Comparison of ENCODE assay signal across 8 cellular contexts in the genomic region with DNA sequence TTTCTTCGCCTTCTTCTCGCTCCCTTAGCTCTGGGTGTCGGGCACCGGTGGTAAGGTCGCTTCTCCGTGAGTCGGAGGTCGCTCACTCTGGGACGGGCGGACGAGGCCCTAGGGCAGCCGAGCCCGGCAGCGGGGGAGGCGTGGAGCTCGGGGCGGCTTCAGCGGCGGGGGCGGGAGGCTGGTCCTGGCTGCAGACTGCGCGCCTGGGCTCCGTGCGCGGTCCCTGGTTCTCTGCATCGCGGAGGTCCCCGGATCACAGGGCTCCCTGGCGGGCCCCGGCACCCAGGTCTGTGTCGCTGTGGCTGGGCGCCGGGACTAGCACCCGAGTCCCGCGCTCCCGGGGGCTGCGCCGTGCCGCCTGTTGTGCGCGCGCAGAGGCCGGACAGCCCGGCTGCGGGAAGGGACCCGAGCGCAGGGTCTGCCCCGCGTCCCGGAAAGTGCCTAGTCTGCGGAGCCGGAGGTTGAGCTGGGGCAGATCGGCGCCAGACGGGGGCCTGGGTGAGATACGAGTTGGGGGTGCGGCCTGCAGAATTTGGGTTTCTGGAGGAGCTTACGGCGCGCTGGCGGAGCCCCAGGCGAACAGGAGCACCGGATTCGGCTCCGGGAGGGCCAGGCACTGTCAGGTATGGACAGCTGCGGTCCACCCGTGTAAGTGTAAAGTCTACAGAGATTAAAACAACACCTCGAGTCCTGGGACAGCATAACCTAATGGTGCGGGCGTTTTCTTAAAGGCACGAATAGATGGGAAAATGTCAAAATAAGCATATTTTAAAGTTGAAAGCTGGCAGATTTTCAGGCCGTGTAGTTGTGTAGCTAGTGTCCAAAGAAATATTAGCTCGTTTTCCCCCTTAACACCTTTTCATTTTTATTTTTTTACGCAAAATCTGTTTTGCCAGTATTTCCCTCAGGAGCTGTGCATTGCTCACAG. TPM values are rescaled to one million over a fixed set of nuclear protein-coding genes. Genes with fewer than 3 reads are reported as not detected.
DNase-seq lines count a peak whose midpoint lies in the region; ATAC-seq and TF ChIP-seq lines count a peak whose summit lies in the region.

No MANE protein-coding gene starts in this region.

- no peaks in the 10 kb centered on the region for H3K9me3 ChIP-seq in liver (ENCODE audit: control insufficient read depth in 4 of 4, low read length in 3 of 4)

- H3K27ac ChIP-seq in ACC112 (ENCODE audit: low read depth, low read length): peak overlapping the region; percentile 80
- H3K27ac ChIP-seq in liver (ENCODE audit: low read depth in 1 of 2, low read length in 2 of 2): peak overlapping the region; percentile 94 to 95

- H3K4me1 ChIP-seq in ACC112 (ENCODE audit: control insufficient read depth, insufficient read depth, low read length, unreplicated experiment) (peaks cover 34% of the 10 kb centered on the region), liver (ENCODE audit: control insufficient read depth in 4 of 4, insufficient read depth in 4 of 4, low read length in 3 of 4) (peaks cover 0 to 16% (median 10%) of the 10 kb centered on the region in 4 donors)

- peaks cover 93% of the 10 kb centered on the region for H3K79me2 ChIP-seq in ACC112 (ENCODE audit: control insufficient read depth, insufficient read depth, low read length, unreplicated experiment)

- peak overlapping the region; percentile 53 to 69 for H3K9ac ChIP-seq in liver (ENCODE audit: low read depth in 1 of 2, low read length in 2 of 2)

- H3K4me3 ChIP-seq in ACC112 (ENCODE audit: low read depth, low read length) (peak overlapping the region; percentile 94), liver (ENCODE audit: low read depth in 1 of 3, low read length in 3 of 3) (peak overlapping the region; percentile 78 to 97 (median 83))

- ATAC-seq in GM18867 (IDR thresholded peaks at IDR 0.05; ENCODE audit: unreplicated experiment) (peak; percentile 45), HG03066 (IDR thresholded peaks at IDR 0.05; ENCODE audit: low read depth, unreplicated experiment) (peak; percentile 33)

- TF ChIP-seq CTCF in liver (IDR thresholded peaks at IDR 0.05; ENCODE audit: low read depth, low read length, missing input control): no peak

- H3K27me3 ChIP-seq in ACC112 (ENCODE audit: insufficient read depth, low read length) (no peaks in the 10 kb centered on the region), liver (ENCODE audit: control insufficient read depth in 4 of 4, insufficient read depth in 4 of 4, low read length in 3 of 4) (no peaks in the 10 kb centered on the region)

- under 1% methylated on average over 75 of the region's 75 CpGs for WGBS in liver

- DNase-seq in SHP77 treated with DMSO at 0.1 percent for 48 hours (lab: John Stamatoyannopoulos, UW) (peak; percentile 13), cerebellar cortex (ENCODE audit: low spot score) (peak; percentile 45)
- peak; percentile 11 for DNase-seq in stimulated activated CD8-positive, alpha-beta memory T cell treated with anti-CD3 and anti-CD28 coated beads, Interleukin-15, amount 100 ng/mL, for 24 hours (ENCODE audit: low read depth)
- no peak for DNase-seq in NK-92 treated with Interleukin-12 subunit alpha and Interleukin-12 subunit beta, amount 100 ng/mL, for 24 hours (lab: John Stamatoyannopoulos, UW)

- H2AFZ ChIP-seq in ACC112 (ENCODE audit: low read length, unreplicated experiment): peak overlapping the region; percentile 21

- peaks cover 5% of the 10 kb centered on the region for H3K36me3 ChIP-seq in ACC112 (ENCODE audit: insufficient read depth, low read length)
- no peaks in the 10 kb centered on the region for H3K36me3 ChIP-seq in liver (ENCODE audit: control insufficient read depth in 4 of 4, insufficient read depth in 3 of 4, low read depth in 1 of 4, low read length in 3 of 4)

- TF ChIP-seq RAD21 in liver (IDR thresholded peaks at IDR 0.05): no peak

TF ChIP-seq in liver, 16 proteins besides CTCF, POLR2A, EP300 and RAD21:
- TF ChIP-seq HNF4A (conservative IDR thresholded peaks at IDR 0.05) (peak in 1 of 2 donors; percentile 6), YY1 (IDR thresholded peaks at IDR 0.05) (no peak), REST (IDR thresholded peaks at IDR 0.05) (peak; percentile 33), ATF3 (IDR thresholded peaks at IDR 0.05) (no peak), NR2F2 (IDR thresholded peaks at IDR 0.05) (no peak), FOXA1 (IDR thresholded peaks at IDR 0.05) (no peak), GABPA (IDR thresholded peaks at IDR 0.05 in 1 of 2, conservative IDR thresholded peaks at IDR 0.05 in 1 of 2) (no peak), JUND (IDR thresholded peaks at IDR 0.05) (no peak), MAX (IDR thresholded peaks at IDR 0.05) (no peak), HNF4G (IDR thresholded peaks at IDR 0.05) (no peak)

RNA-seq across cellular contexts. Expression of gene FRMD6, which starts 0.7 kb away (rescaled TPM):
- 1 to 10 TPM; 4.2 to 10.0 TPM for total RNA-seq in liver
- 1 to 10 TPM; 2.4 to 2.6 TPM for polyA plus RNA-seq in liver
